ENCODE assay signal across 18 cellular contexts in the genomic region with DNA sequence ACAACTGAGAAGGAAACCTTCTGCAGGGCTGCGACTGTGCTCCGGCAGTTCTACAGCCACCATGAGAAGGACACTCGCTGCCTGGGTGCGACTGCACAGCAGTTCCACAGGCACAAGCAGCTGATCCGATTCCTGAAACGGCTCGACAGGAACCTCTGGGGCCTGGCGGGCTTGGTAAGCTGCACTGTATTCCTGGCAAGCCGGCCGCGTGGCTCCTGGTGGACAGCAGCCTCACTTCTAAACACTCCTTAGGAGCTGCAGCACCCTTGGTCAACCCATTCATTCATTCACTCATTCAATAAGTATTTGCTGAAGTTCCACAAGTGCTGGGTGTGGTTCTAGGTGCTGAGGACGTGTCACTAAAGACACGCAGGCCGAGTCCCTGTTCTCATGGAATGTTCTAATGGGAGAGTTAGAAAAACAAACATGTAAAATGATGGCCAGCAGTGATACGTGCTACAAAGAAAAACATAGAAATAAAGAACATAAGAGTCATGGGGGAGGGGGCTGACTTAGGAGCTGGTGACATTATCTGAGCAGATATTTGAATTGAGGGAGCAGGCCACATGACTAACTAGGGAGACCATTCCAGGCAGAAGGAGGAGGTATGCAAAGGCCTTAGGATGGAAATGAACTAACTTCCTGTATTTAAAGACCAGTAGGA. TPM values are rescaled to one million over a fixed set of nuclear protein-coding genes. Genes with fewer than 3 reads are reported as not detected.
DNase-seq lines count a peak whose midpoint lies in the region; ATAC-seq, FAIRE-seq and TF ChIP-seq lines count a peak whose summit lies in the region.
"Had no signal": no experiment of that assay in that cellular context is flagged by ENCODE, and none has a peak within 500 bp of the region (broad histone marks: within the 10 kb centered on the region; RNA-seq: fewer than 3 reads in every experiment).

No MANE protein-coding gene starts in this region.

- no peak overlapping the region for H2BK12ac ChIP-seq in H1 (ENCODE audit: low read depth, low read length)

- 89% methylated on average over 15 of the region's 15 CpGs; no CpG with 5 or more reads in 1 of the 2 experiments for WGBS in H1 (ENCODE audit: extremely low coverage in 1 of 2, insufficient coverage in 1 of 2, insufficient read length in 1 of 2, insufficient replicate concordance in 2 of 2, low coverage in 1 of 2, low lambda C conversion rate in 2 of 2, missing lambda C conversion rate in 1 of 2), 2 experiments

- no peaks in the 10 kb centered on the region for H3K27me3 Mint-ChIP-seq in activated CD8-positive, alpha-beta memory T cell treated with anti-CD3 and anti-CD28 coated beads, Interleukin-2, amount 10 ng/mL, durations not matched to agents 7 days and 5 days
- H3K27me3 Mint-ChIP-seq: CD4-positive, alpha-beta T cell had no signal

- no peak overlapping the region for H2BK5ac ChIP-seq in H1 (ENCODE audit: low read depth, low read length)

- ATAC-seq in activated CD8-positive, alpha-beta memory T cell treated with anti-CD3 and anti-CD28 coated beads, Interleukin-2, amount 10 ng/mL, durations not matched to agents 7 days and 5 days, result no peak
- no peak for ATAC-seq in HG02885 (IDR thresholded peaks at IDR 0.05; ENCODE audit: poor library complexity, unreplicated experiment)
- no peak for ATAC-seq in GM21367 (IDR thresholded peaks at IDR 0.05; ENCODE audit: unreplicated experiment)

- H4K8ac ChIP-seq in H1 (ENCODE audit: extremely low read depth, insufficient read depth, low read length), result peak overlapping the region; percentile 53; the same call in 1 of the 2 replicates

- H4K91ac ChIP-seq in H1 (replicated peaks; ENCODE audit: insufficient read length, low read length), result no peak overlapping the region

- no peak overlapping the region for H3K9ac ChIP-seq in H1 (replicated peaks in 1 of 4; ENCODE audit: extremely low read depth in 1 of 4, low read depth in 3 of 4, low read length in 3 of 4)

- no peak overlapping the region for H2BK120ac ChIP-seq in H1 (replicated peaks; ENCODE audit: low read depth, low read length)

- POLR2A ChIA-PET in H1 (lab: Charles Lee; ENCODE audit: partially characterized antibody) (interaction anchor here (1.3 kb wide), 1 partner anchor 10 kb away, joined by 4 read pairs; no protein-coding TSS in a partner anchor), HEK293T (lab: Yijun Ruan, JAX) (no interaction called here)

- no peak overlapping the region for H3K4ac ChIP-seq in H1 (replicated peaks; ENCODE audit: insufficient read length, low read depth, low read length)

- H3K4me3 ChIP-seq in H1 (ENCODE audit: extremely low read depth in 1 of 4, insufficient read depth in 2 of 4, low read depth in 3 of 4, low read length in 4 of 4), result no peak overlapping the region

- no peak overlapping the region for H3K18ac ChIP-seq in H1 (ENCODE audit: extremely low read depth, low read length)

- peaks cover 3% of the 10 kb centered on the region for H3K36me3 Mint-ChIP-seq in activated CD8-positive, alpha-beta memory T cell treated with anti-CD3 and anti-CD28 coated beads, Interleukin-2, amount 10 ng/mL, durations not matched to agents 7 days and 5 days

- no peak for TF ChIP-seq RAD21 in H1 (IDR thresholded peaks at IDR 0.05 in 1 of 2, conservative IDR thresholded peaks at IDR 0.05 in 1 of 2; ENCODE audit: low read depth in 2 of 2, low read length in 2 of 2)

- H3K9me3 Mint-ChIP-seq in activated CD8-positive, alpha-beta memory T cell treated with anti-CD3 and anti-CD28 coated beads, Interleukin-2, amount 10 ng/mL, durations not matched to agents 7 days and 5 days (ENCODE audit: low read depth), result no peaks in the 10 kb centered on the region
- H3K9me3 Mint-ChIP-seq: CD4-positive, alpha-beta T cell had no signal

- no peaks in the 10 kb centered on the region for H3K79me2 ChIP-seq in H1 (ENCODE audit: control insufficient read depth in 1 of 2, insufficient read depth in 2 of 2, low read length in 2 of 2)

- no peaks in the 10 kb centered on the region for H3K27me3 ChIP-seq in H1 (replicated peaks in 1 of 4; ENCODE audit: control insufficient read depth in 3 of 4, extremely low read depth in 1 of 4, insufficient read depth in 3 of 4, low read length in 3 of 4)
- H3K27me3 ChIP-seq: BE2C had no signal

- H2BK20ac ChIP-seq in H1 (ENCODE audit: low read length), result no peak overlapping the region

- no peak overlapping the region for H3K14ac ChIP-seq in H1 (ENCODE audit: insufficient read length)

- no peak overlapping the region for H2BK15ac ChIP-seq in H1 (ENCODE audit: low read length)

- no peak overlapping the region for H3K27ac Mint-ChIP-seq in activated CD8-positive, alpha-beta memory T cell treated with anti-CD3 and anti-CD28 coated beads, Interleukin-2, amount 10 ng/mL, durations not matched to agents 7 days and 5 days
- H3K27ac Mint-ChIP-seq: CD4-positive, alpha-beta T cell had no signal

- H3K56ac ChIP-seq in H1 (replicated peaks; ENCODE audit: insufficient read length, low read depth, low read length), result no peak overlapping the region

- peak; percentile 35 for DNase-seq in activated CD8-positive, alpha-beta memory T cell treated with anti-CD3 and anti-CD28 coated beads for 24 hours
- DNase-seq in activated CD8-positive, alpha-beta memory T cell treated with anti-CD3 and anti-CD28 coated beads, Interleukin-2, amount 10 ng/mL, durations not matched to agents 7 days and 5 days, result no peak
- no peak for DNase-seq in H1 (ENCODE audit: low read depth in 1 of 2, low spot score in 2 of 2)
- peak; percentile 6 to 18 for DNase-seq in lung microvascular endothelial cell (ENCODE audit: low read depth in 2 of 2)
- DNase-seq in HEK293T (ENCODE audit: extremely low spot score), result no peak
- DNase-seq in GDM1 (lab: John Stamatoyannopoulos, UW), result no peak
- DNase-seq: 8988T; BE2C; CD4-positive, alpha-beta T cell; HCEC 1CT; NCI-H187 treated with DMSO at 0.1 percent for 48 hours; NCI-H2171; NCI-H446; NCI-H748 treated with DMSO at 0.1 percent for 48 hours; RPMI8226; SIG-M5 had no signal

- H2AK5ac ChIP-seq in H1 (ENCODE audit: low read depth, low read length), result no peak overlapping the region

- TF ChIP-seq EP300 in H1 (IDR thresholded peaks at IDR 0.05; ENCODE audit: borderline replicate concordance in 1 of 2, low read depth in 2 of 2, low read length in 2 of 2), result no peak

- no peak overlapping the region for H3K4me2 ChIP-seq in H1 (ENCODE audit: insufficient read depth in 1 of 2, low read depth in 2 of 2, low read length in 2 of 2)

- no peaks in the 10 kb centered on the region for H3K9me3 ChIP-seq in H1 (ENCODE audit: insufficient read depth in 2 of 2, low read depth in 1 of 2, low read length in 1 of 2)
- H3K9me3 ChIP-seq: BE2C had no signal

- no peak for FAIRE-seq in H1 (lab: Jason Lieb, UNC)

- no peak overlapping the region for H4K5ac ChIP-seq in H1 (ENCODE audit: insufficient read length, low read depth, low read length)

- H3K36me3 ChIP-seq in H1 (ENCODE audit: control insufficient read depth in 2 of 4, insufficient read depth in 4 of 4, low read length in 3 of 4), result no peaks in the 10 kb centered on the region
- H3K36me3 ChIP-seq: BE2C had no signal

- H3K23ac ChIP-seq in H1 (ENCODE audit: insufficient read length), result no peak overlapping the region

- TF ChIP-seq POLR2A in H1 (IDR thresholded peaks at IDR 0.05; ENCODE audit: control extremely low read depth in 1 of 2, low read depth in 2 of 2, low read length in 2 of 2), result no peak

- no peak overlapping the region for H2AFZ ChIP-seq in H1 (ENCODE audit: low read length)

- no peaks in the 10 kb centered on the region for H3K4me1 ChIP-seq in H1 (replicated peaks in 1 of 4; ENCODE audit: control insufficient read depth in 3 of 4, insufficient read depth in 4 of 4, low read length in 3 of 4)
- H3K4me1 ChIP-seq: BE2C had no signal

- no peak for TF ChIP-seq CTCF in H1 (IDR thresholded peaks at IDR 0.05; ENCODE audit: control extremely low read depth in 1 of 3, insufficient read depth in 1 of 3, low read depth in 1 of 3, low read length in 3 of 3)

- H3K4me1 Mint-ChIP-seq in activated CD8-positive, alpha-beta memory T cell treated with anti-CD3 and anti-CD28 coated beads, Interleukin-2, amount 10 ng/mL, durations not matched to agents 7 days and 5 days, result peaks cover 28% of the 10 kb centered on the region

- no peak overlapping the region for H3K4me3 Mint-ChIP-seq in activated CD8-positive, alpha-beta memory T cell treated with anti-CD3 and anti-CD28 coated beads, Interleukin-2, amount 10 ng/mL, durations not matched to agents 7 days and 5 days
- H3K4me3 Mint-ChIP-seq: CD4-positive, alpha-beta T cell had no signal

- no peaks in the 10 kb centered on the region; the same call in 1 of the 2 replicates for H3K23me2 ChIP-seq in H1 (ENCODE audit: low read depth, low read length)

- no peak overlapping the region for H3K27ac ChIP-seq in H1 (ENCODE audit: low read depth, low read length)

- H3K79me1 ChIP-seq in H1 (ENCODE audit: low read depth, low read length), result no peaks in the 10 kb centered on the region

- CTCF ChIA-PET in activated CD8-positive, alpha-beta memory T cell treated with anti-CD3 and anti-CD28 coated beads, Interleukin-2, amount 10 ng/mL, durations not matched to agents 7 days and 5 days (lab: Charles Lee), result interaction anchor here (0.8 to 0.9 kb wide), 2 partner anchors 20 to 140 kb away, joined by 3 to 4 read pairs; no protein-coding TSS in a partner anchor
- CTCF ChIA-PET in H1 (lab: Charles Lee; ENCODE audit: partially characterized antibody), result interaction anchor here (0.5 to 5.6 kb wide), 6 partner anchors 10 to 153 kb away, joined by 3 to 23 read pairs (median 4); partner anchors contain the start of gene IL13
- CTCF ChIA-PET in HEK293T (lab: Yijun Ruan, JAX), result no interaction called here

- H4K20me1 ChIP-seq in H1 (replicated peaks in 1 of 2; ENCODE audit: control insufficient read depth in 1 of 2, insufficient read depth in 2 of 2, low read length in 2 of 2), result no peaks in the 10 kb centered on the region

RNA-seq across cellular contexts. Expression of gene IL4, which starts 6.1 kb away (rescaled TPM):
- total RNA-seq in activated CD8-positive, alpha-beta memory T cell treated with anti-CD3 and anti-CD28 coated beads, Interleukin-2, amount 10 ng/mL, durations not matched to agents 7 days and 5 days, result 1 to 10 TPM in 1 of 2 experiments, under 1 TPM in 1; 0.53 to 2.5 TPM
- not detected in 2 replicates for total RNA-seq in H1 (2021; fragmentation: NEBNext Ultra II Directional; extraction: Animal tissue kit (Norgen Biotek cat#: 25700))
- not detected in 2 replicates for polyA plus RNA-seq in H1 (2011; rRNA removed)
- polyA plus RNA-seq in H1 (2011; cell fraction: cytosol; rRNA removed), result not detected
- polyA plus RNA-seq in H1 (2011; cell fraction: nucleus; rRNA removed), result not detected
- not detected in 4 replicates for polyA plus RNA-seq in H1 (2012, experiment 1 of 2)
- not detected for polyA plus RNA-seq in H1 (2012, experiment 2 of 2)
- polyA plus RNA-seq in H1 (2013, experiment 1 of 2), result not detected
- not detected for polyA plus RNA-seq in H1 (2013, experiment 2 of 2)
- polyA minus RNA-seq in H1 (2011; rRNA and poly(A)+ RNA removed), result not detected in 2 replicates
- not detected for polyA minus RNA-seq in H1 (2011; cell fraction: cytosol; rRNA and poly(A)+ RNA removed)
- not detected for polyA minus RNA-seq in H1 (2011; cell fraction: nucleus; rRNA and poly(A)+ RNA removed)
- not detected in 2 replicates for total RNA-seq in lung microvascular endothelial cell
- total RNA-seq: CD4-positive, alpha-beta T cell had no signal

RNA-seq across cellular contexts. Expression of gene IL13, which starts 21.9 kb away (rescaled TPM):
- 100 to 1,000 TPM in 1 of 2 experiments, 1 to 10 TPM in 1; 4.8 to 119 TPM for total RNA-seq in activated CD8-positive, alpha-beta memory T cell treated with anti-CD3 and anti-CD28 coated beads, Interleukin-2, amount 10 ng/mL, durations not matched to agents 7 days and 5 days
- not detected in 2 replicates for total RNA-seq in H1 (2021; fragmentation: NEBNext Ultra II Directional; extraction: Animal tissue kit (Norgen Biotek cat#: 25700))
- polyA plus RNA-seq in H1 (2011; rRNA removed), result not detected in 2 replicates
- not detected for polyA plus RNA-seq in H1 (2011; cell fraction: cytosol; rRNA removed)
- 0.36 TPM for polyA plus RNA-seq in H1 (2011; cell fraction: nucleus; rRNA removed)
- polyA plus RNA-seq in H1 (2012, experiment 1 of 2), result not detected in 4 replicates
- not detected for polyA plus RNA-seq in H1 (2012, experiment 2 of 2)
- polyA plus RNA-seq in H1 (2013, experiment 1 of 2), result not detected
- not detected for polyA plus RNA-seq in H1 (2013, experiment 2 of 2)
- not detected in 2 replicates for polyA minus RNA-seq in H1 (2011; rRNA and poly(A)+ RNA removed)
- polyA minus RNA-seq in H1 (2011; cell fraction: cytosol; rRNA and poly(A)+ RNA removed), result not detected
- polyA minus RNA-seq in H1 (2011; cell fraction: nucleus; rRNA and poly(A)+ RNA removed), result not detected
- total RNA-seq in lung microvascular endothelial cell, result not detected in 2 replicates

RNA-seq across cellular contexts. Expression of gene KIF3A, which starts 57.5 kb away (rescaled TPM):
- 10 to 100 TPM; 18.2 to 38.8 TPM for total RNA-seq in activated CD8-positive, alpha-beta memory T cell treated with anti-CD3 and anti-CD28 coated beads, Interleukin-2, amount 10 ng/mL, durations not matched to agents 7 days and 5 days
- total RNA-seq in H1 (2021; fragmentation: NEBNext Ultra II Directional; extraction: Animal tissue kit (Norgen Biotek cat#: 25700)), result 11.5 and 13.1 TPM in 2 replicates
- 2.2 and 3.1 TPM in 2 replicates for polyA plus RNA-seq in H1 (2011; rRNA removed)
- 4.7 TPM for polyA plus RNA-seq in H1 (2011; cell fraction: cytosol; rRNA removed)
- polyA plus RNA-seq in H1 (2011; cell fraction: nucleus; rRNA removed), result 3.4 TPM
- polyA plus RNA-seq in H1 (2012, experiment 1 of 2), result 4.8 to 13.7 TPM (median 7.5 TPM) in 4 replicates
- polyA plus RNA-seq in H1 (2012, experiment 2 of 2), result 0.50 TPM
- 7.1 TPM for polyA plus RNA-seq in H1 (2013, experiment 1 of 2)
- polyA plus RNA-seq in H1 (2013, experiment 2 of 2), result 6.7 TPM
- polyA minus RNA-seq in H1 (2011; rRNA and poly(A)+ RNA removed), result 2.6 and 8.3 TPM in 2 replicates
- 4.9 TPM for polyA minus RNA-seq in H1 (2011; cell fraction: cytosol; rRNA and poly(A)+ RNA removed)
- polyA minus RNA-seq in H1 (2011; cell fraction: nucleus; rRNA and poly(A)+ RNA removed), result 4.3 TPM
- 3.9 and 4.2 TPM in 2 replicates for total RNA-seq in lung microvascular endothelial cell

Comparison
In these comparisons a context has a peak if more than half of its experiments do, and no peak if none do; other contexts are left out.
1. DNase-seq: peak in activated CD8-positive, alpha-beta memory T cell treated with anti-CD3 and anti-CD28 coated beads for 24 hours (single experiment) and lung microvascular endothelial cell (2 of 2); none in activated CD8-positive, alpha-beta memory T cell treated with anti-CD3 and anti-CD28 coated beads, Interleukin-2, amount 10 ng/mL, durations not matched to agents 7 days and 5 days (single experiment), H1 (0 of 2), HEK293T (single experiment) and GDM1 (single experiment).